In the genomic region with DNA sequence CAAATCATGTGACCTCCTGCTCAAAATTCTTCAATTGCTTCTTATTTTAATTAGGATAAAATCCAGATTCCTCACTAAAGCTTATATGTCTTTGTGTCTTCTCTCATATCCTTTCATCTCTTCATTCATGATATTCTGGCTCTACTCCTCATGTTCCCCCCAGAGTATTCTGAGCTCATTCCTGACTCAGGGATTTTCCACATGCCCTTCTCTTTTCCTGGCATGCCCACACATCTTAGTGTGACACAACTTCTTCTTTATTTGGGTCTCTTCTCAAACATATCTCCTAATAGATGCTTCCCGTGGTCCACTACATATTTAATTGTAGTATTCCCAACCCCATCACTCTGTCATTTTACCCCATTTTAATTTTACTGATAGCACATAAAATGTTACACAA, we compare ENCODE assay signal across 20 cellular contexts. TPM values are rescaled to one million over a fixed set of nuclear protein-coding genes. Genes with fewer than 3 reads are reported as not detected.
DNase-seq lines count a peak whose midpoint lies in the region; ATAC-seq, FAIRE-seq and TF ChIP-seq lines count a peak whose summit lies in the region.
"Had no signal": no experiment of that assay in that cellular context is flagged by ENCODE, and none has a peak within 500 bp of the region (broad histone marks: within the 10 kb centered on the region; RNA-seq: fewer than 3 reads in every experiment).

No MANE protein-coding gene starts in this region.

- H3K4me2 ChIP-seq in OCI-LY1 (ENCODE audit: low read length), result peak overlapping the region; percentile 41
- H3K4me2 ChIP-seq in HepG2 (ENCODE audit: low read depth, low read length), result no peak overlapping the region

- peak overlapping the region; percentile 44 for H3K4me3 Mint-ChIP-seq in activated naive CD4-positive, alpha-beta T cell treated with anti-CD3 and anti-CD28 coated beads for 36 hours
- H3K4me3 Mint-ChIP-seq in central memory CD8-positive, alpha-beta T cell, result peak overlapping the region; percentile 76
- H3K4me3 Mint-ChIP-seq in stimulated activated memory B cell treated with anti-CD40 and anti-IgM and Interleukin-4, amounts not matched to agents 10 μg/mL and 1 μg/mL and 100 μg/mL, for 72 hours, result peak overlapping the region; percentile 11

- TF ChIP-seq EP300 in HepG2 (IDR thresholded peaks at IDR 0.05; ENCODE audit: low read depth in 2 of 2, low read length in 2 of 2) (no peak), HepG2 (CRISPR knock-in tag; IDR thresholded peaks at IDR 0.05; ENCODE audit: borderline replicate concordance) (no peak)

- H3K9me3 ChIP-seq in OCI-LY1 (ENCODE audit: low read length), result peaks cover 8% of the 10 kb centered on the region
- no peaks in the 10 kb centered on the region for H3K9me3 ChIP-seq in HepG2 (ENCODE audit: low read length)
- H3K9me3 ChIP-seq: heart right ventricle, pancreas had no signal

- no peaks in the 10 kb centered on the region for H3K27me3 Mint-ChIP-seq in activated naive CD4-positive, alpha-beta T cell treated with anti-CD3 and anti-CD28 coated beads for 36 hours (ENCODE audit: low read depth)
- H3K27me3 Mint-ChIP-seq in central memory CD8-positive, alpha-beta T cell, result no peaks in the 10 kb centered on the region
- no peaks in the 10 kb centered on the region for H3K27me3 Mint-ChIP-seq in stimulated activated memory B cell treated with anti-CD40 and anti-IgM and Interleukin-4, amounts not matched to agents 10 μg/mL and 1 μg/mL and 100 μg/mL, for 72 hours

- TF ChIP-seq POLR2A in HepG2 (IDR thresholded peaks at IDR 0.05; ENCODE audit: insufficient read depth in 1 of 2, low read depth in 2 of 2, low read length in 2 of 2), result no peak

- peak overlapping the region; percentile 83 for H3K27ac Mint-ChIP-seq in activated naive CD4-positive, alpha-beta T cell treated with anti-CD3 and anti-CD28 coated beads for 36 hours
- peak overlapping the region; percentile 91 for H3K27ac Mint-ChIP-seq in central memory CD8-positive, alpha-beta T cell (ENCODE audit: low read depth)
- H3K27ac Mint-ChIP-seq in stimulated activated memory B cell treated with anti-CD40 and anti-IgM and Interleukin-4, amounts not matched to agents 10 μg/mL and 1 μg/mL and 100 μg/mL, for 72 hours, result peak overlapping the region; percentile 68

- no peaks in the 10 kb centered on the region for H3F3A ChIP-seq in OCI-LY1 (ENCODE audit: insufficient read depth, low read length)

- H3K4me1 ChIP-seq in OCI-LY1 (ENCODE audit: insufficient read depth, low read length, severe bottlenecking) (peaks cover 71% of the 10 kb centered on the region), HepG2 (ENCODE audit: insufficient read depth, low read length) (peaks cover 14% of the 10 kb centered on the region)

- POLR2A ChIA-PET in HepG2 (lab: Yijun Ruan, JAX), result no interaction called here

- in situ Hi-C loops in HepG2 (cut with HindIII; ENCODE audit: extremely low pct_ligation_motif_present, low pct_unique_long_range_greater_than_20kb), result no loop called here

- intact Hi-C loops in activated naive CD4-positive, alpha-beta T cell treated with anti-CD3 and anti-CD28 coated beads for 36 hours (cut with micrococcal nuclease), result no loop called here
- intact Hi-C loops in HepG2 (cut with micrococcal nuclease; ENCODE audit: unreplicated experiment), result no loop called here

- CTCF ChIA-PET in activated naive CD4-positive, alpha-beta T cell treated with anti-CD3 and anti-CD28 coated beads for 36 hours (lab: Charles Lee), result interaction anchor here (0.8 to 0.9 kb wide), 3 partner anchors 9 to 70 kb away, joined by 3 to 6 read pairs (median 4); no protein-coding TSS in a partner anchor
- CTCF ChIA-PET in HepG2 (lab: Yijun Ruan, JAX; ENCODE audit: low intra/inter-chr PET ratio, low total read pairs), result no interaction called here

- H3K27me3 ChIP-seq in OCI-LY1 (ENCODE audit: insufficient read depth, low read length) (no peaks in the 10 kb centered on the region), HepG2 (ENCODE audit: control insufficient read depth in 1 of 2, insufficient read depth in 2 of 2, low read length in 2 of 2) (no peaks in the 10 kb centered on the region)
- H3K27me3 ChIP-seq: heart right ventricle, pancreas had no signal

- H3K4me3 ChIP-seq in OCI-LY1 (ENCODE audit: low read depth, low read length, poor library complexity, severe bottlenecking) (peak overlapping the region; percentile 9), HepG2 (replicated peaks in 1 of 3; ENCODE audit: insufficient read depth in 1 of 3, low read depth in 2 of 3, low read length in 3 of 3) (no peak overlapping the region)
- H3K4me3 ChIP-seq: heart right ventricle, pancreas, skin epidermis had no signal

- TF ChIP-seq RAD21 in HepG2 (CRISPR knock-in tag; IDR thresholded peaks at IDR 0.05), result no peak

- no peak for TF ChIP-seq CTCF in OCI-LY1 (IDR thresholded peaks at IDR 0.05; ENCODE audit: low read length)
- TF ChIP-seq CTCF in HepG2 (CRISPR knock-in tag; IDR thresholded peaks at IDR 0.05), result no peak

- H3K9me2 ChIP-seq in OCI-LY1 (ENCODE audit: low read depth, low read length), result no peaks in the 10 kb centered on the region

- no TSS peak for BruUV-seq in HepG2 (replicated peaks; lab: Mats Ljungman, UMichigan)

- DNase-seq in activated naive CD4-positive, alpha-beta T cell treated with anti-CD3 and anti-CD28 coated beads for 36 hours, result no peak
- DNase-seq in activated naive CD4-positive, alpha-beta T cell treated with anti-CD3 and anti-CD28 coated beads, Interleukin-2, amount 50 U/mL, for 16 hours, result no peak
- DNase-seq in central memory CD8-positive, alpha-beta T cell (ENCODE audit: low spot score in 2 of 2), result no peak
- DNase-seq in HepG2 (ENCODE audit: low spot score) (no peak), OCI-M2 (lab: John Stamatoyannopoulos, UW; ENCODE audit: unreplicated experiment) (no peak)
- DNase-seq: cortex of kidney; heart right ventricle; IMR-90; kidney; NCI-H2081 treated with DMSO at 0.1 percent for 48 hours; NCI-H526; pancreas; stimulated activated naive CD4-positive, alpha-beta T cell had no signal

- H2AFZ ChIP-seq in OCI-LY1 (ENCODE audit: low read length), result no peak overlapping the region
- H2AFZ ChIP-seq in HepG2 (ENCODE audit: low read length), result no peak overlapping the region

- H3K4me1 Mint-ChIP-seq in activated naive CD4-positive, alpha-beta T cell treated with anti-CD3 and anti-CD28 coated beads for 36 hours (ENCODE audit: low read depth), result peaks cover 73% of the 10 kb centered on the region
- peaks cover 63% of the 10 kb centered on the region for H3K4me1 Mint-ChIP-seq in central memory CD8-positive, alpha-beta T cell
- peaks cover 66% of the 10 kb centered on the region for H3K4me1 Mint-ChIP-seq in stimulated activated memory B cell treated with anti-CD40 and anti-IgM and Interleukin-4, amounts not matched to agents 10 μg/mL and 1 μg/mL and 100 μg/mL, for 72 hours

- H3K36me3 ChIP-seq in OCI-LY1 (ENCODE audit: insufficient read depth, low read length) (peaks cover 9% of the 10 kb centered on the region), HepG2 (replicated peaks in 1 of 2; ENCODE audit: control insufficient read depth in 1 of 2, insufficient read depth in 2 of 2, low read length in 2 of 2) (no peaks in the 10 kb centered on the region)
- H3K36me3 ChIP-seq: heart right ventricle, pancreas had no signal

- H3K79me2 ChIP-seq in OCI-LY1 (ENCODE audit: insufficient read depth, low read length) (peaks cover 61% of the 10 kb centered on the region), HepG2 (ENCODE audit: insufficient read depth, low read length) (no peaks in the 10 kb centered on the region)

- peak overlapping the region; percentile 90 for H3K27ac ChIP-seq in OCI-LY1 (ENCODE audit: low read depth, low read length, poor library complexity, severe bottlenecking)
- no peak overlapping the region for H3K27ac ChIP-seq in HepG2 (ENCODE audit: extremely low read length, insufficient read depth, low read length)

- 39% methylated on average over 1 of the region's 1 CpG for WGBS in HepG2 (ENCODE audit: low lambda C conversion rate)

- no peak for ATAC-seq in central memory CD8-positive, alpha-beta T cell (replicated peaks; ENCODE audit: extremely low read depth, poor library complexity, severe bottlenecking)
- ATAC-seq in stimulated activated memory B cell treated with anti-CD40 and anti-IgM and Interleukin-4, amounts not matched to agents 10 μg/mL and 1 μg/mL and 100 μg/mL, for 72 hours, result no peak
- ATAC-seq in HG03135 (IDR thresholded peaks at IDR 0.05; ENCODE audit: unreplicated experiment) (no peak), HepG2 (no peak)
- ATAC-seq: esophagus mucosa, Panc1 had no signal

- peaks cover 2% of the 10 kb centered on the region for H3K36me3 Mint-ChIP-seq in activated naive CD4-positive, alpha-beta T cell treated with anti-CD3 and anti-CD28 coated beads for 36 hours (ENCODE audit: low read depth)
- peaks cover 17% of the 10 kb centered on the region for H3K36me3 Mint-ChIP-seq in central memory CD8-positive, alpha-beta T cell (ENCODE audit: insufficient read depth)
- no peaks in the 10 kb centered on the region for H3K36me3 Mint-ChIP-seq in stimulated activated memory B cell treated with anti-CD40 and anti-IgM and Interleukin-4, amounts not matched to agents 10 μg/mL and 1 μg/mL and 100 μg/mL, for 72 hours

- no peaks in the 10 kb centered on the region for H4K20me1 ChIP-seq in OCI-LY1 (ENCODE audit: insufficient read depth, low read length)
- no peaks in the 10 kb centered on the region for H4K20me1 ChIP-seq in HepG2 (ENCODE audit: insufficient read depth, low read length)

- no peaks in the 10 kb centered on the region for H3K9me3 Mint-ChIP-seq in activated naive CD4-positive, alpha-beta T cell treated with anti-CD3 and anti-CD28 coated beads for 36 hours
- H3K9me3 Mint-ChIP-seq in central memory CD8-positive, alpha-beta T cell, result no peaks in the 10 kb centered on the region
- H3K9me3 Mint-ChIP-seq in stimulated activated memory B cell treated with anti-CD40 and anti-IgM and Interleukin-4, amounts not matched to agents 10 μg/mL and 1 μg/mL and 100 μg/mL, for 72 hours, result no peaks in the 10 kb centered on the region

- no peak for FAIRE-seq in HepG2 (lab: Jason Lieb, UNC)
- FAIRE-seq: astrocyte, kidney, pancreas had no signal

- H3K9ac ChIP-seq in OCI-LY1 (ENCODE audit: low read length) (no peak overlapping the region), HepG2 (ENCODE audit: insufficient read depth, low read depth, low read length) (no peak overlapping the region)

RNA-seq across cellular contexts. Expression of a gene that starts 15.2 kb away (rescaled TPM):
- total RNA-seq in activated naive CD4-positive, alpha-beta T cell treated with anti-CD3 and anti-CD28 coated beads for 36 hours, result 100 to 1,000 TPM; 387 to 391 TPM
- 55.4 TPM in 2 replicates for total RNA-seq in HepG2 (2016; rRNA removed; fragmentation: Illumina TruSeq; extraction: Trizol)
- total RNA-seq in HepG2 (2016; cell fraction: cytosol; rRNA removed; fragmentation: Illumina TruSeq; extraction: Trizol; ENCODE audit: low read depth), result 8.2 and 11.3 TPM in 2 replicates
- 50.3 and 56.4 TPM in 2 replicates for total RNA-seq in HepG2 (2016; cell fraction: insoluble cytoplasmic fraction; rRNA removed; fragmentation: Illumina TruSeq; extraction: Trizol)
- 19.1 and 21.6 TPM in 2 replicates for total RNA-seq in HepG2 (2016; cell fraction: membrane; rRNA removed; fragmentation: Illumina TruSeq; extraction: Trizol)
- total RNA-seq in HepG2 (2016; cell fraction: nucleus; rRNA removed; fragmentation: Illumina TruSeq; extraction: Trizol), result 106 and 117 TPM in 2 replicates
- polyA plus RNA-seq in HepG2 (2011; rRNA removed), result 19.3 and 27.1 TPM in 2 replicates
- polyA plus RNA-seq in HepG2 (2011; cell fraction: cytosol; rRNA removed), result 23.1 and 24.2 TPM in 2 replicates
- 28.6 and 31.4 TPM in 2 replicates for polyA plus RNA-seq in HepG2 (2011; cell fraction: nucleus; rRNA removed)
- 16.4 and 17.7 TPM in 2 replicates for polyA plus RNA-seq in HepG2 (2012)
- 1.4 and 1.5 TPM in 2 replicates for polyA plus RNA-seq in HepG2 (2016; cell fraction: cytosol; fragmentation: Illumina TruSeq; extraction: Trizol; ENCODE audit: low read depth)
- 35.7 and 36.6 TPM in 2 replicates for polyA plus RNA-seq in HepG2 (2016; cell fraction: insoluble cytoplasmic fraction; fragmentation: Illumina TruSeq; extraction: Trizol; ENCODE audit: low read depth)
- 6.8 TPM in 2 replicates for polyA plus RNA-seq in HepG2 (2016; cell fraction: membrane; fragmentation: Illumina TruSeq; extraction: Trizol; ENCODE audit: low read depth)
- polyA plus RNA-seq in HepG2 (2016; cell fraction: nucleus; fragmentation: Illumina TruSeq; extraction: Trizol; ENCODE audit: insufficient read depth, low read depth), result 41.8 and 44.0 TPM in 2 replicates
- 130 and 203 TPM in 2 replicates for polyA minus RNA-seq in HepG2 (2011; rRNA and poly(A)+ RNA removed; ENCODE audit: low replicate concordance)
- 59.9 and 63.4 TPM in 2 replicates for polyA minus RNA-seq in HepG2 (2011; cell fraction: cytosol; rRNA and poly(A)+ RNA removed)
- 167 and 169 TPM in 2 replicates for polyA minus RNA-seq in HepG2 (2011; cell fraction: nucleus; rRNA and poly(A)+ RNA removed)

Comparison
In these comparisons a context has a peak if more than half of its experiments do, and no peak if none do; other contexts are left out.
1. H3K4me3 Mint-ChIP-seq: peak in every context shown above with its lines; median percentile 76 in central memory CD8-positive, alpha-beta T cell; 44 in activated naive CD4-positive, alpha-beta T cell treated with anti-CD3 and anti-CD28 coated beads for 36 hours; 11 in stimulated activated memory B cell treated with anti-CD40 and anti-IgM and Interleukin-4, amounts not matched to agents 10 μg/mL and 1 μg/mL and 100 μg/mL, for 72 hours.